Comparison of ENCODE assay signal across 1 cellular context in genomic region chr19:35066121-35066520, GRCh38.
TF ChIP-seq lines count a peak whose summit lies in the region.

No MANE protein-coding gene starts in this region.

TF ChIP-seq in GM23338, 12 proteins besides CTCF, POLR2A, EP300 and RAD21:
- TF ChIP-seq JUNB (IDR thresholded peaks at IDR 0.05; ENCODE audit: unreplicated experiment): no peak
- TF ChIP-seq EZH2 (IDR thresholded peaks at IDR 0.05; ENCODE audit: low read depth, unreplicated experiment): no peak
- no peak for TF ChIP-seq POLR2AphosphoS5 (IDR thresholded peaks at IDR 0.05; ENCODE audit: low read depth)
- no peak for TF ChIP-seq STAT1 (IDR thresholded peaks at IDR 0.05; ENCODE audit: unreplicated experiment)
- TF ChIP-seq EZH2phosphoT487 (IDR thresholded peaks at IDR 0.05; ENCODE audit: unreplicated experiment): no peak
- TF ChIP-seq REST (IDR thresholded peaks at IDR 0.05; ENCODE audit: unreplicated experiment): no peak
- no peak for TF ChIP-seq ZNF114 (CRISPR knock-in tag; IDR thresholded peaks at IDR 0.05)
- no peak for TF ChIP-seq ZNF331 (CRISPR knock-in tag; IDR thresholded peaks at IDR 0.05; ENCODE audit: low read depth)
- TF ChIP-seq CREB1 (CRISPR knock-in tag; IDR thresholded peaks at IDR 0.05; ENCODE audit: low read depth): no peak
- no peak for TF ChIP-seq ZNF462 (CRISPR knock-in tag; IDR thresholded peaks at IDR 0.05)
- TF ChIP-seq ETS1 (IDR thresholded peaks at IDR 0.05): no peak
- no peak for TF ChIP-seq NANOG (IDR thresholded peaks at IDR 0.05; ENCODE audit: borderline replicate concordance)
